23 cellular contexts compared by ENCODE assay signal in the genomic region with DNA sequence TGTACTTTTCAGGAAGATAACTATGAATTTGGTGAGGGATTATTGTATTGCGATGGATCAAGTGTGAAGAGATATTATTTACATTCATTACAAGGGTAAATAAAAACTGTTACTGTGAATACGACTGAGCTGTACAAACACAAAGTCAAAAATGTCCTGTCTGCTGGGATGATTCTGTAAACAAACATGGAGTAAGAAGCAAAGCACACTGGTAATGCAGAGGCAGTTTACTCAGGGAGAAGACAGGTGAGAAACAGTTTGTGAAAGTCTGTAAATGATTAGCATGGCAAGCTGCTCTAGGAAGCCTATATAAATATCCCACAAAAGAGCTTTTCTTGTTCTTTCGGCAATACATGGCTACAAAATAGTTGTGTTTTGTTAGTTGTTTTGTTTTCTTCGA.
DNase-seq lines count a peak whose midpoint lies in the region; ATAC-seq and TF ChIP-seq lines count a peak whose summit lies in the region.
"Had no signal": no experiment of that assay in that cellular context is flagged by ENCODE, and none has a peak within 500 bp of the region (broad histone marks: within the 10 kb centered on the region; RNA-seq: fewer than 3 reads in every experiment).

No MANE protein-coding gene starts in this region.

- ATAC-seq in GM18873 (IDR thresholded peaks at IDR 0.05; ENCODE audit: low FRiP score, unreplicated experiment) = no peak
- ATAC-seq in HG03196 (IDR thresholded peaks at IDR 0.05; ENCODE audit: unreplicated experiment) = no peak
- ATAC-seq: stimulated activated memory B cell treated with anti-CD40 and anti-IgM and Interleukin-4, amounts not matched to agents 10 μg/mL and 1 μg/mL and 100 μg/mL, for 72 hours had no signal

- peak overlapping the region; percentile 45 for H3K27ac Mint-ChIP-seq in T-helper 2 cell treated with Interferon-gamma antibody and Interleukin-4, amounts not matched to agents 5 μg/mL and 100 μg/mL, for 36 hours
- H3K27ac Mint-ChIP-seq: activated T-cell treated with anti-CD3 and anti-CD28 coated beads, Interleukin-2, amount 50 U/mL, for 24 hours; stimulated activated memory B cell treated with anti-CD40 and anti-IgM and Interleukin-4, amounts not matched to agents 10 μg/mL and 1 μg/mL and 100 μg/mL, for 72 hours had no signal

- peaks cover 4% of the 10 kb centered on the region for H3K9me3 Mint-ChIP-seq in T-helper 2 cell treated with Interferon-gamma antibody and Interleukin-4, amounts not matched to agents 5 μg/mL and 100 μg/mL, for 36 hours

- TF ChIP-seq CTCF in VCaP (conservative IDR thresholded peaks at IDR 0.05) = no peak

- peaks cover 19% of the 10 kb centered on the region for H3K36me3 Mint-ChIP-seq in T-helper 2 cell treated with Interferon-gamma antibody and Interleukin-4, amounts not matched to agents 5 μg/mL and 100 μg/mL, for 36 hours (ENCODE audit: low read depth)
- H3K36me3 Mint-ChIP-seq: stimulated activated memory B cell treated with anti-CD40 and anti-IgM and Interleukin-4, amounts not matched to agents 10 μg/mL and 1 μg/mL and 100 μg/mL, for 72 hours had no signal

- H3K27me3 Mint-ChIP-seq in T-helper 2 cell treated with Interferon-gamma antibody and Interleukin-4, amounts not matched to agents 5 μg/mL and 100 μg/mL, for 36 hours (ENCODE audit: low read depth) = no peaks in the 10 kb centered on the region
- H3K27me3 Mint-ChIP-seq: activated T-cell treated with anti-CD3 and anti-CD28 coated beads, Interleukin-2, amount 50 U/mL, for 24 hours had no signal

- H3K4me1 Mint-ChIP-seq in T-helper 2 cell treated with Interferon-gamma antibody and Interleukin-4, amounts not matched to agents 5 μg/mL and 100 μg/mL, for 36 hours (ENCODE audit: low read depth) = peaks cover 5% of the 10 kb centered on the region
- H3K4me1 Mint-ChIP-seq: stimulated activated memory B cell treated with anti-CD40 and anti-IgM and Interleukin-4, amounts not matched to agents 10 μg/mL and 1 μg/mL and 100 μg/mL, for 72 hours had no signal

- peak overlapping the region; percentile 70 for H3K27ac ChIP-seq in VCaP
- H3K27ac ChIP-seq: coronary artery, neutrophil had no signal

- no peak overlapping the region for H3K4me3 Mint-ChIP-seq in T-helper 2 cell treated with Interferon-gamma antibody and Interleukin-4, amounts not matched to agents 5 μg/mL and 100 μg/mL, for 36 hours
- H3K4me3 Mint-ChIP-seq: activated T-cell treated with anti-CD3 and anti-CD28 coated beads, Interleukin-2, amount 50 U/mL, for 24 hours; stimulated activated memory B cell treated with anti-CD40 and anti-IgM and Interleukin-4, amounts not matched to agents 10 μg/mL and 1 μg/mL and 100 μg/mL, for 72 hours had no signal

- DNase-seq in T-helper 2 cell treated with Interferon-gamma antibody and Interleukin-4, amounts not matched to agents 5 μg/mL and 100 μg/mL, for 36 hours (ENCODE audit: low spot score) = no peak
- DNase-seq in T-helper 2 cell (no peak), kidney tubule cell (ENCODE audit: low spot score) (peak; percentile 2), NCI-H526 treated with DMSO at 0.1 percent for 48 hours (lab: John Stamatoyannopoulos, UW) (no peak)
- DNase-seq in stimulated activated CD4-positive, alpha-beta T cell treated with anti-CD3 and anti-CD28 coated beads, Interleukin-4, amount 100 ng/mL, for 24 hours = no peak
- DNase-seq: activated CD4-positive, alpha-beta T cell treated with anti-CD3 and anti-CD28 coated beads for 48 hours; activated naive CD4-positive, alpha-beta T cell treated with Interleukin-2 at 50 U/mL for 16 hours; activated T-cell treated with anti-CD3 and anti-CD28 coated beads, Interleukin-2, amount 50 U/mL, for 24 hours; amniotic stem cell; COR-L47; DND-41; Kasumi-1; mesenchymal stem cell; NCI-H1694 treated with DMSO at 0.1 percent for 48 hours; NCI-H2227 treated with DMSO at 0.1 percent for 48 hours; SIG-M5; small intestine had no signal
